ENCODE assay signal across 8 cellular contexts in genomic region chr2:37168217-37168981, GRCh38. TPM values are rescaled to one million over a fixed set of nuclear protein-coding genes. Genes with fewer than 3 reads are reported as not detected.
DNase-seq lines count a peak whose midpoint lies in the region; ATAC-seq, FAIRE-seq and TF ChIP-seq lines count a peak whose summit lies in the region.

No MANE protein-coding gene starts in this region.

- H3K27ac ChIP-seq in VCaP, result no peak overlapping the region

- peaks cover 7% of the 10 kb centered on the region for H3K9me3 Mint-ChIP-seq in osteocyte (ENCODE audit: unreplicated experiment)

- DNase-seq in CD1c-positive myeloid dendritic cell (ENCODE audit: extremely low spot score) (peak; percentile 48), GM18507 (ENCODE audit: extremely low spot score, insufficient read length, low read depth) (no peak), NCI-H146 (lab: John Stamatoyannopoulos, UW) (peak; percentile 34), fibroblast of pulmonary artery (ENCODE audit: low read depth) (peak; percentile 62), osteocyte (ENCODE audit: extremely low spot score, unreplicated experiment) (no peak)

- no peaks in the 10 kb centered on the region for H3K27me3 Mint-ChIP-seq in osteocyte (ENCODE audit: unreplicated experiment)

- H3K4me1 Mint-ChIP-seq in osteocyte (ENCODE audit: unreplicated experiment), result peaks cover 7% of the 10 kb centered on the region

- TF ChIP-seq CTCF in VCaP (conservative IDR thresholded peaks at IDR 0.05) (peak; percentile 85), fibroblast of pulmonary artery (IDR thresholded peaks at IDR 0.05; ENCODE audit: low read length, missing control alignments) (peak; percentile 73), osteocyte (IDR thresholded peaks at IDR 0.05) (peak; percentile 74)

- peak; percentile 76 for FAIRE-seq in GM18507 (lab: Jason Lieb, UNC)

- no peak for ATAC-seq in HG02763 (IDR thresholded peaks at IDR 0.05; ENCODE audit: unreplicated experiment)
- no peak for ATAC-seq in HG03521 (IDR thresholded peaks at IDR 0.05; ENCODE audit: unreplicated experiment)

- H3K4me3 Mint-ChIP-seq in osteocyte (ENCODE audit: unreplicated experiment), result no peak overlapping the region

- peaks cover 6% of the 10 kb centered on the region for H3K36me3 Mint-ChIP-seq in osteocyte (ENCODE audit: unreplicated experiment)

- no peak overlapping the region for H3K4me3 ChIP-seq in fibroblast of pulmonary artery (replicated peaks; ENCODE audit: low read depth, low read length)

- no peak overlapping the region for H3K27ac Mint-ChIP-seq in osteocyte (ENCODE audit: unreplicated experiment)

RNA-seq across cellular contexts. Expression of gene EIF2AK2, which starts 11.6 kb away (rescaled TPM):
- 48.7 and 49.7 TPM in 2 replicates for total RNA-seq in osteocyte

RNA-seq across cellular contexts. Expression of gene SULT6B1, which starts 20.1 kb away (rescaled TPM):
- not detected in 2 replicates for total RNA-seq in osteocyte

RNA-seq across cellular contexts. Expression of gene CEBPZOS, which starts 27.9 kb away (rescaled TPM):
- total RNA-seq in osteocyte, result not detected in 2 replicates

Comparison
In these comparisons a context has a peak if more than half of its experiments do, and no peak if none do; other contexts are left out.
1. DNase-seq: peak in CD1c-positive myeloid dendritic cell (single experiment), NCI-H146 (single experiment) and fibroblast of pulmonary artery (single experiment); none in GM18507 (single experiment) and osteocyte (single experiment).
2. Peak in every context shown above with its lines, with median percentiles within 50 percentile points of each other: CTCF ChIP-seq.